Comparison of ENCODE assay signal across 30 cellular contexts in the genomic region with DNA sequence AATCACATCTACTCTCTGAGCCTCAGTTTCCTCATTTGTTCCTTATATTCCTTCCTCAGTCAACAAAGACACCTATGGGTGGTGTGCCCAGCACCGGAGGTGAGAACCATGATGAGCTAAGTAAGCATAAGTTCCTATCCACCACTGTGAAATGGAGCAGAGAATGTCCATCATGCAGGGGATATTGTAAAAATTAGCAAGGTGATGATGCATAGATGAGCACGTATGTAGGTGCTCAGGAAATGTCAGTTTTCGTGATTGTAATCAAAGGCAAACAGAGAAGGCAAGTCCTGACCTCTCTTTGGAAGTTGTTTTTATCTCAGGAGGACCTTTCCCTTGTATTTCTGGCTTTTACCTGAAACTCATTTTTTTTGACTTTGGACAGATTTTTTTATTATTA.
DNase-seq lines count a peak whose midpoint lies in the region; ATAC-seq and TF ChIP-seq lines count a peak whose summit lies in the region.
"Had no signal": no experiment of that assay in that cellular context is flagged by ENCODE, and none has a peak within 500 bp of the region (broad histone marks: within the 10 kb centered on the region; RNA-seq: fewer than 3 reads in every experiment).

No MANE protein-coding gene starts in this region.

- peaks cover 37% of the 10 kb centered on the region for H3K4me1 Mint-ChIP-seq in MCF 10A (ENCODE audit: insufficient read depth, unreplicated experiment)
- H3K4me1 Mint-ChIP-seq in chondrocyte (ENCODE audit: low read depth), result peaks cover 98% of the 10 kb centered on the region
- H3K4me1 Mint-ChIP-seq in nephron, result peaks cover 35% of the 10 kb centered on the region
- H3K4me1 Mint-ChIP-seq in stimulated activated effector memory CD8-positive, alpha-beta T cell treated with anti-CD3 and anti-CD28 coated beads, Interleukin-12 subunit alpha, Interleukin-12 subunit beta, amount 100 ng/mL, for 72 hours, result peaks cover 16% of the 10 kb centered on the region
- peaks cover 39% of the 10 kb centered on the region for H3K4me1 Mint-ChIP-seq in nephron progenitor cell
- H3K4me1 Mint-ChIP-seq: B cell had no signal

- H3K36me3 ChIP-seq in breast epithelium (no peaks in the 10 kb centered on the region), prostate gland (no peaks in the 10 kb centered on the region)

- no peak for TF ChIP-seq CTCF in MCF 10A (IDR thresholded peaks at IDR 0.05; ENCODE audit: unreplicated experiment)
- TF ChIP-seq CTCF in breast epithelium (IDR thresholded peaks at IDR 0.05), result no peak
- no peak for TF ChIP-seq CTCF in chondrocyte (IDR thresholded peaks at IDR 0.05)
- no peak for TF ChIP-seq CTCF in nephron (IDR thresholded peaks at IDR 0.05; ENCODE audit: unreplicated experiment in 3 of 3)
- no peak for TF ChIP-seq CTCF in prostate gland (IDR thresholded peaks at IDR 0.05)
- no peak for TF ChIP-seq CTCF in nephron progenitor cell (IDR thresholded peaks at IDR 0.05)

- POLR2A ChIA-PET in MCF 10A (lab: Yijun Ruan, JAX), result interaction anchor here (1.0 kb wide), 1 partner anchor 15 kb away, joined by 3 read pairs; no protein-coding TSS in a partner anchor

- H3K27ac Mint-ChIP-seq in MCF 10A (ENCODE audit: low read depth, unreplicated experiment), result peak overlapping the region; percentile 4
- peak overlapping the region; percentile 87 for H3K27ac Mint-ChIP-seq in chondrocyte (ENCODE audit: unreplicated experiment)
- peak overlapping the region; percentile 3 to 17 (median 12) for H3K27ac Mint-ChIP-seq in nephron
- peak overlapping the region; percentile 11 for H3K27ac Mint-ChIP-seq in stimulated activated effector memory CD8-positive, alpha-beta T cell treated with anti-CD3 and anti-CD28 coated beads, Interleukin-12 subunit alpha, Interleukin-12 subunit beta, amount 100 ng/mL, for 72 hours
- no peak overlapping the region for H3K27ac Mint-ChIP-seq in nephron progenitor cell
- H3K27ac Mint-ChIP-seq: B cell; CD8-positive, alpha-beta memory T cell had no signal

- H3K9me3 ChIP-seq in breast epithelium, result no peaks in the 10 kb centered on the region
- no peaks in the 10 kb centered on the region for H3K9me3 ChIP-seq in prostate gland
- H3K9me3 ChIP-seq: SJCRH30 had no signal

- H3K27me3 Mint-ChIP-seq in MCF 10A (ENCODE audit: insufficient read depth, unreplicated experiment) (no peaks in the 10 kb centered on the region), chondrocyte (ENCODE audit: low read depth) (no peaks in the 10 kb centered on the region), nephron (ENCODE audit: low read depth) (no peaks in the 10 kb centered on the region), nephron progenitor cell (ENCODE audit: low read depth, poor library complexity) (no peaks in the 10 kb centered on the region)
- H3K27me3 Mint-ChIP-seq: B cell; CD8-positive, alpha-beta memory T cell had no signal

- H3K4me3 ChIP-seq in breast epithelium (no peak overlapping the region), prostate gland (no peak overlapping the region)
- H3K4me3 ChIP-seq: K562, SJCRH30 had no signal

- no peak for ATAC-seq in stimulated activated effector memory CD8-positive, alpha-beta T cell treated with anti-CD3 and anti-CD28 coated beads, Interleukin-12 subunit alpha, Interleukin-12 subunit beta, amount 100 ng/mL, for 72 hours
- ATAC-seq: HCT116, K562, PC-3, Right ventricle myocardium inferior had no signal

- H3K4me3 Mint-ChIP-seq in MCF 10A (ENCODE audit: unreplicated experiment), result no peak overlapping the region
- H3K4me3 Mint-ChIP-seq in chondrocyte (ENCODE audit: unreplicated experiment), result no peak overlapping the region
- no peak overlapping the region for H3K4me3 Mint-ChIP-seq in nephron
- H3K4me3 Mint-ChIP-seq in stimulated activated effector memory CD8-positive, alpha-beta T cell treated with anti-CD3 and anti-CD28 coated beads, Interleukin-12 subunit alpha, Interleukin-12 subunit beta, amount 100 ng/mL, for 72 hours, result no peak overlapping the region
- H3K4me3 Mint-ChIP-seq in nephron progenitor cell, result no peak overlapping the region
- H3K4me3 Mint-ChIP-seq: B cell, CD14-positive monocyte had no signal

- H3K9me3 Mint-ChIP-seq in MCF 10A (ENCODE audit: unreplicated experiment) (no peaks in the 10 kb centered on the region), chondrocyte (ENCODE audit: low read depth) (no peaks in the 10 kb centered on the region), nephron (no peaks in the 10 kb centered on the region), nephron progenitor cell (no peaks in the 10 kb centered on the region)
- H3K9me3 Mint-ChIP-seq in stimulated activated effector memory CD8-positive, alpha-beta T cell treated with anti-CD3 and anti-CD28 coated beads, Interleukin-12 subunit alpha, Interleukin-12 subunit beta, amount 100 ng/mL, for 72 hours, result no peaks in the 10 kb centered on the region
- H3K9me3 Mint-ChIP-seq: CD14-positive monocyte; CD8-positive, alpha-beta memory T cell had no signal

- H3K27ac ChIP-seq in breast epithelium (no peak overlapping the region), prostate gland (no peak overlapping the region), substantia nigra (ENCODE audit: low read depth, low read length, poor library complexity, severe bottlenecking) (no peak overlapping the region)
- H3K27ac ChIP-seq: 22Rv1, HL-60, SJCRH30 had no signal

- TF ChIP-seq POLR2A in breast epithelium (IDR thresholded peaks at IDR 0.05), result no peak
- TF ChIP-seq POLR2A in prostate gland (IDR thresholded peaks at IDR 0.05), result no peak

- intact Hi-C loops in MCF 10A (cut with micrococcal nuclease), result no loop called here
- intact Hi-C loops in breast epithelium (cut with DNase I; ENCODE audit: low total_unique reads), result no loop called here
- intact Hi-C loops in prostate gland (cut with DNase I), result no loop called here

- H3K27me3 ChIP-seq in breast epithelium (no peaks in the 10 kb centered on the region), prostate gland (replicated peaks; ENCODE audit: insufficient read depth) (no peaks in the 10 kb centered on the region)
- H3K27me3 ChIP-seq: SJCRH30 had no signal

- H3K4me1 ChIP-seq in breast epithelium (peaks cover 0 to 3% of the 10 kb centered on the region in 2 donors), prostate gland (replicated peaks) (no peaks in the 10 kb centered on the region)

- WGBS in prostate gland, result 60% methylated on average over 3 of the region's 3 CpGs

- H3K36me3 Mint-ChIP-seq in MCF 10A (ENCODE audit: insufficient read depth, unreplicated experiment) (peaks cover 47% of the 10 kb centered on the region), chondrocyte (ENCODE audit: low read depth) (peaks cover 27% of the 10 kb centered on the region), nephron (ENCODE audit: low read depth) (peaks cover 54% of the 10 kb centered on the region), nephron progenitor cell (ENCODE audit: low read depth) (peaks cover 60% of the 10 kb centered on the region)
- peaks cover 19% of the 10 kb centered on the region for H3K36me3 Mint-ChIP-seq in stimulated activated effector memory CD8-positive, alpha-beta T cell treated with anti-CD3 and anti-CD28 coated beads, Interleukin-12 subunit alpha, Interleukin-12 subunit beta, amount 100 ng/mL, for 72 hours

- DNase-seq in MCF 10A (ENCODE audit: unreplicated experiment), result no peak
- DNase-seq in breast epithelium (ENCODE audit: low spot score in 2 of 2), result no peak
- no peak for DNase-seq in chondrocyte (ENCODE audit: low spot score)
- no peak for DNase-seq in stimulated activated effector memory CD8-positive, alpha-beta T cell treated with anti-CD3 and anti-CD28 coated beads, Interleukin-12 subunit alpha, Interleukin-12 subunit beta, amount 100 ng/mL, for 72 hours (ENCODE audit: low spot score in 2 of 2)
- no peak for DNase-seq in prostate gland (ENCODE audit: low spot score)
- DNase-seq in nephron progenitor cell, result no peak
- no peak for DNase-seq in substantia nigra (lab: John Stamatoyannopoulos, UW)
- DNase-seq: CD8-positive, alpha-beta memory T cell; DMS79 treated with DMSO at 0.1 percent for 48 hours; GF-D8; Kasumi-1; MV-4-11; NCI-H1105; NCI-H1436 treated with DMSO at 0.1 percent for 48 hours; NCI-H1930; NCI-H2107; NCI-H446; NCI-H524 treated with DMSO at 0.1 percent for 48 hours; NCI-H82; NK-92 treated with Interleukin-12 subunit alpha and Interleukin-12 subunit beta, amount 100 ng/mL, for 24 hours; PC-3; SJCRH30 had no signal

- CTCF ChIA-PET in MCF 10A (lab: Yijun Ruan, JAX), result interaction anchor here (0.5 to 0.6 kb wide), 2 partner anchors 195 to 316 kb away, joined by 3 read pairs; no protein-coding TSS in a partner anchor

- no TSS peak for BruUV-seq in MCF 10A (replicated peaks; lab: Mats Ljungman, UMichigan)
